26 cellular contexts compared by ENCODE assay signal in the genomic region with DNA sequence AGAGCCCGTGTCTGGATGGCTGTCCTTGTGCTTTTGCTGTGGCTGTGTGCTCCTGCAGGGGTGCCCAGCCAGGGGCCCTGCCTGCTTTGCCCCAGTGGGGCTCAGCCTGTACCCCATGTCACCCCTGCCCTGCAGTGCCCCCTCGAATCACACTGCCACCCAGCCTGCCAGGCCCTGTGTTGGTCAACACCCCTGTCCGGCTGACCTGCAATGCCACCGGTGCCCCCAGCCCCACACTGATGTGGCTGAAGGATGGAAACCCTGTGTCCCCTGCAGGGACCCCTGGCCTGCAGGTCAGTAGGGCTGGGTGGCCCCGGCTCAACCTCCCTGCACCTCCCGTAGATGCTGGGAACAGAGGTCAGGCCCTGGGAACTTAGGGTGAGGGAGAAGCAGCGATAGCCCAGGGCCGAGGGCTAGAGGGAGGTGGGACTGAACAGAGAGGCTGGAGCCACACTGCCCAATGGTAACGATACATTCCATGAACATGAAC.
"Had no signal": no experiment of that assay in that cellular context is flagged by ENCODE, and none has a peak within 500 bp of the region (broad histone marks: within the 10 kb centered on the region; RNA-seq: fewer than 3 reads in every experiment).

No MANE protein-coding gene starts in this region.

- H3K27me3 Mint-ChIP-seq: dendritic cell treated with granulocyte-macrophage colony-stimulating factor and Interleukin-4, amounts not matched to agents 40 ng/mL and 50 ng/mL, for 4 days had no signal

- H3K27ac Mint-ChIP-seq: dendritic cell treated with granulocyte-macrophage colony-stimulating factor and Interleukin-4, amounts not matched to agents 40 ng/mL and 50 ng/mL, for 4 days; effector memory CD8-positive, alpha-beta T cell; endodermal cell; mesothelial cell of epicardium; naive B cell had no signal

- ATAC-seq: effector memory CD8-positive, alpha-beta T cell; esophagus mucosa; gastrocnemius medialis; heart right ventricle; left cardiac atrium; left lung; left ventricle myocardium superior; lower lobe of right lung; mucosa of descending colon had no signal

- H3K9me3 Mint-ChIP-seq: dendritic cell treated with granulocyte-macrophage colony-stimulating factor and Interleukin-4, amounts not matched to agents 40 ng/mL and 50 ng/mL, for 4 days; effector memory CD8-positive, alpha-beta T cell; endodermal cell; mesothelial cell of epicardium had no signal

- H3K4me3 ChIP-seq: colonic mucosa, esophagus squamous epithelium, gastrocnemius medialis, heart right ventricle, left lung, lower lobe of right lung, mucosa of descending colon had no signal

- H3K4me1 Mint-ChIP-seq: endodermal cell, mesothelial cell of epicardium had no signal

- H3K36me3 Mint-ChIP-seq: mesothelial cell of epicardium, naive B cell had no signal

- H3K27me3 ChIP-seq: colonic mucosa, gastrocnemius medialis, left lung had no signal

- H3K27ac ChIP-seq: colonic mucosa, epithelial cell of prostate, esophagus squamous epithelium, gastrocnemius medialis, heart right ventricle, left lung, lower lobe of right lung had no signal

- H3K4me3 Mint-ChIP-seq: dendritic cell treated with granulocyte-macrophage colony-stimulating factor and Interleukin-4, amounts not matched to agents 40 ng/mL and 50 ng/mL, for 4 days; effector memory CD8-positive, alpha-beta T cell; endodermal cell; mesothelial cell of epicardium; naive B cell had no signal

- DNase-seq: colonic mucosa; cortex of kidney; effector CD8-positive, alpha-beta T cell; effector memory CD8-positive, alpha-beta T cell; endodermal cell; erythroblast; esophagus squamous epithelium; foreskin fibroblast; foreskin melanocyte; gastrocnemius medialis; glutamatergic neuron; head of caudate nucleus; heart right ventricle; hippocampal formation; kidney glomerular epithelial cell; left cardiac atrium; left ventricle myocardium superior; lower lobe of right lung; mesenchymal stem cell; naive B cell had no signal

- H3K36me3 ChIP-seq: colonic mucosa, esophagus squamous epithelium, gastrocnemius medialis, left lung, lower lobe of right lung had no signal

- H3K9me3 ChIP-seq: colonic mucosa, esophagus squamous epithelium, gastrocnemius medialis, heart right ventricle, left lung, lower lobe of right lung, mucosa of descending colon had no signal

- H3K4me1 ChIP-seq: colonic mucosa, gastrocnemius medialis, heart right ventricle, left lung, lower lobe of right lung had no signal
